ENCODE assay signal across 1 cellular context in the genomic region with DNA sequence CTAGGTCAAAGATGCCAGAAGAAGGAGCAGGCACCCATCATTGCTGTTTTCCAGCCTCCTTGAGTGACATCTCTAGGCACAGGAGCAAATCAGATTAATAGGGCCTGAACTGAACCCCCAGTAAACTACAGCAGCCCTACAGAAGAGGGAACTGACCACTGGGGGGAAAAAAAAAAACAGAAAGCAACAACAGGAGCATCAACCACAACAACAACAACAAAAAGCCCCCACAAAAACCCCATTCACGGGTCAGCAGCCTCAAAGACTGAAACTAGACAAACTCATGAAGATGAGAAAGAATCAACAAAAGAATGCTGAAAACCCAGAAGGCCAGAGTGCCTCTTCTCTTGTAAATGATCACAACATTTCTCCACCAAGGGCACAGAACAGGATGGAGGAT.
TF ChIP-seq lines count a peak whose summit lies in the region.

No MANE protein-coding gene starts in this region.

TF ChIP-seq in GM23338, 12 proteins besides CTCF, POLR2A, EP300 and RAD21 (continued from another document):
- TF ChIP-seq, protein P1, sequence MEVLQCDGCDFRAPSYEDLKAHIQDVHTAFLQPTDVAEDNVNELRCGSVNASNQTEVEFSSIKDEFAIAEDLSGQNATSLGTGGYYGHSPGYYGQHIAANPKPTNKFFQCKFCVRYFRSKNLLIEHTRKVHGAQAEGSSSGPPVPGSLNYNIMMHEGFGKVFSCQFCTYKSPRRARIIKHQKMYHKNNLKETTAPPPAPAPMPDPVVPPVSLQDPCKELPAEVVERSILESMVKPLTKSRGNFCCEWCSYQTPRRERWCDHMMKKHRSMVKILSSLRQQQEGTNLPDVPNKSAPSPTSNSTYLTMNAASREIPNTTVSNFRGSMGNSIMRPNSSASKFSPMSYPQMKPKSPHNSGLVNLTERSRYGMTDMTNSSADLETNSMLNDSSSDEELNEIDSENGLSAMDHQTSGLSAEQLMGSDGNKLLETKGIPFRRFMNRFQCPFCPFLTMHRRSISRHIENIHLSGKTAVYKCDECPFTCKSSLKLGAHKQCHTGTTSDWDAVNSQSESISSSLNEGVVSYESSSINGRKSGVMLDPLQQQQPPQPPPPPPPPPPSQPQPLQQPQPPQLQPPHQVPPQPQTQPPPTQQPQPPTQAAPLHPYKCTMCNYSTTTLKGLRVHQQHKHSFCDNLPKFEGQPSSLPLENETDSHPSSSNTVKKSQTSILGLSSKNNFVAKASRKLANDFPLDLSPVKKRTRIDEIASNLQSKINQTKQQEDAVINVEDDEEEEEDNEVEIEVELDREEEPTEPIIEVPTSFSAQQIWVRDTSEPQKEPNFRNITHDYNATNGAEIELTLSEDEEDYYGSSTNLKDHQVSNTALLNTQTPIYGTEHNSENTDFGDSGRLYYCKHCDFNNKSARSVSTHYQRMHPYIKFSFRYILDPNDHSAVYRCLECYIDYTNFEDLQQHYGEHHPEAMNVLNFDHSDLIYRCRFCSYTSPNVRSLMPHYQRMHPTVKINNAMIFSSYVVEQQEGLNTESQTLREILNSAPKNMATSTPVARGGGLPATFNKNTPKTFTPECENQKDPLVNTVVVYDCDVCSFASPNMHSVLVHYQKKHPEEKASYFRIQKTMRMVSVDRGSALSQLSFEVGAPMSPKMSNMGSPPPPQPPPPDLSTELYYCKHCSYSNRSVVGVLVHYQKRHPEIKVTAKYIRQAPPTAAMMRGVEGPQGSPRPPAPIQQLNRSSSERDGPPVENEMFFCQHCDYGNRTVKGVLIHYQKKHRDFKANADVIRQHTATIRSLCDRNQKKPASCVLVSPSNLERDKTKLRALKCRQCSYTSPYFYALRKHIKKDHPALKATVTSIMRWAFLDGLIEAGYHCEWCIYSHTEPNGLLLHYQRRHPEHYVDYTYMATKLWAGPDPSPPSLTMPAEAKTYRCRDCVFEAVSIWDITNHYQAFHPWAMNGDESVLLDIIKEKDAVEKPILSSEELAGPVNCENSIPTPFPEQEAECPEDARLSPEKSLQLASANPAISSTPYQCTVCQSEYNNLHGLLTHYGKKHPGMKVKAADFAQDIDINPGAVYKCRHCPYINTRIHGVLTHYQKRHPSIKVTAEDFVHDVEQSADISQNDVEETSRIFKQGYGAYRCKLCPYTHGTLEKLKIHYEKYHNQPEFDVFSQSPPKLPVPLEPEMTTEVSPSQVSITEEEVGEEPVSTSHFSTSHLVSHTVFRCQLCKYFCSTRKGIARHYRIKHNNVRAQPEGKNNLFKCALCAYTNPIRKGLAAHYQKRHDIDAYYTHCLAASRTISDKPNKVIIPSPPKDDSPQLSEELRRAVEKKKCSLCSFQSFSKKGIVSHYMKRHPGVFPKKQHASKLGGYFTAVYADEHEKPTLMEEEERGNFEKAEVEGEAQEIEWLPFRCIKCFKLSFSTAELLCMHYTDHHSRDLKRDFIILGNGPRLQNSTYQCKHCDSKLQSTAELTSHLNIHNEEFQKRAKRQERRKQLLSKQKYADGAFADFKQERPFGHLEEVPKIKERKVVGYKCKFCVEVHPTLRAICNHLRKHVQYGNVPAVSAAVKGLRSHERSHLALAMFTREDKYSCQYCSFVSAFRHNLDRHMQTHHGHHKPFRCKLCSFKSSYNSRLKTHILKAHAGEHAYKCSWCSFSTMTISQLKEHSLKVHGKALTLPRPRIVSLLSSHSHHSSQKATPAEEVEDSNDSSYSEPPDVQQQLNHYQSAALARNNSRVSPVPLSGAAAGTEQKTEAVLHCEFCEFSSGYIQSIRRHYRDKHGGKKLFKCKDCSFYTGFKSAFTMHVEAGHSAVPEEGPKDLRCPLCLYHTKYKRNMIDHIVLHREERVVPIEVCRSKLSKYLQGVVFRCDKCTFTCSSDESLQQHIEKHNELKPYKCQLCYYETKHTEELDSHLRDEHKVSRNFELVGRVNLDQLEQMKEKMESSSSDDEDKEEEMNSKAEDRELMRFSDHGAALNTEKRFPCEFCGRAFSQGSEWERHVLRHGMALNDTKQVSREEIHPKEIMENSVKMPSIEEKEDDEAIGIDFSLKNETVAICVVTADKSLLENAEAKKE (CRISPR knock-in tag; IDR thresholded peaks at IDR 0.05), result no peak
- TF ChIP-seq JUNB (IDR thresholded peaks at IDR 0.05; ENCODE audit: unreplicated experiment), result no peak
- TF ChIP-seq EZH2 (IDR thresholded peaks at IDR 0.05; ENCODE audit: low read depth, unreplicated experiment), result no peak
- TF ChIP-seq ZNF114 (CRISPR knock-in tag; IDR thresholded peaks at IDR 0.05), result no peak
- no peak for TF ChIP-seq ZNF331 (CRISPR knock-in tag; IDR thresholded peaks at IDR 0.05; ENCODE audit: low read depth)
- no peak for TF ChIP-seq POLR2AphosphoS5 (IDR thresholded peaks at IDR 0.05; ENCODE audit: low read depth)
